22 cellular contexts compared by ENCODE assay signal in genomic region chr1:62753031-62753965, GRCh38.
"Had no signal": no experiment of that assay in that cellular context is flagged by ENCODE, and none has a peak within 500 bp of the region (broad histone marks: within the 10 kb centered on the region; RNA-seq: fewer than 3 reads in every experiment).

No MANE protein-coding gene starts in this region.

- H3K4me3 ChIP-seq: MG63, SJCRH30 had no signal

- H3K27ac ChIP-seq: SJCRH30 had no signal

- H3K36me3 ChIP-seq: MG63, SJCRH30 had no signal

- H3K27me3 ChIP-seq: MG63, SJCRH30 had no signal

- ATAC-seq: HepG2, SK-N-SH treated with all-trans-retinoic acid at 6 μM for 48 hours had no signal

- DNase-seq: IMR-90, Karpas-422, KG1, MG63, NCI-H1092, NCI-H1105 treated with DMSO at 0.1 percent for 48 hours, NCI-H1436, NCI-H187, NCI-H2029, NCI-H2081 treated with DMSO at 0.1 percent for 48 hours, NCI-H2171, NCI-H226, NCI-H446, NCI-H510A, NCI-H524 treated with DMSO at 0.1 percent for 48 hours, NCI-H69, NCI-H774, RPMI8226, SHP77 treated with DMSO at 0.1 percent for 48 hours, SJCRH30 had no signal

- H3K4me1 ChIP-seq: SJCRH30 had no signal

- H3K9me3 ChIP-seq: MG63, SJCRH30 had no signal
